In the genomic region with DNA sequence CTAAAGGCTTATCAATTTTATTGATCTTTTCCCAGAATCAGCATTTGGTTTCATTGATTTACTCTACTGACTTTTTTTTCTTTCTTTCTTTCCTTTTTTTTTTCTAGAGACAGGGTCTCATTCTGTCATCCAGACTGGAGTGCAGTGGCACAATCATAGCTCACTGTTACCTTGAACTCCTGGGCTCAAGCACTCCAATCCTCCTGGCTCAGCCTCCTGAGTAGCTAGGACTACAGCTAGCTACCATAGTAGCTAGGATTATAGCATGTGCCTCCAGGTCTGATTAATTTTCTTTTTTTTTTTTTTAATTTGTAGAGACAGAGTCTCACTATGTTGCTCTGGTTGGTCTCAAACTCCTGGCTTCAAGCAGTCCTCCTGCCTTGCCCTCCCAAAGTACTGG, we compare ENCODE assay signal across 35 cellular contexts. TPM values are rescaled to one million over a fixed set of nuclear protein-coding genes. Genes with fewer than 3 reads are reported as not detected.
"Had no signal": no experiment of that assay in that cellular context is flagged by ENCODE, and none has a peak within 500 bp of the region (broad histone marks: within the 10 kb centered on the region; RNA-seq: fewer than 3 reads in every experiment).

No MANE protein-coding gene starts in this region.

- H3K4me1 Mint-ChIP-seq: naive thymus-derived CD8-positive, alpha-beta T cell; nephron progenitor cell; neural crest cell; stimulated activated naive B cell treated with anti-CD40 and anti-IgM and Interleukin-4, amounts not matched to agents 10 μg/mL and 1 μg/mL and 100 μg/mL, for 72 hours had no signal

- H3K4me1 ChIP-seq: pancreas, psoas muscle, spleen, stomach, thyroid gland, tibial nerve, upper lobe of left lung, vagina had no signal

- H3K9me3 Mint-ChIP-seq: naive thymus-derived CD8-positive, alpha-beta T cell; natural killer cell treated with Interleukin-12 subunit alpha and Interleukin-12 subunit beta and Interleukin-15 and Interleukin-18, amount 100 ng/mL, for 72 hours; nephron progenitor cell; neural crest cell; stimulated activated naive B cell treated with anti-CD40 and anti-IgM and Interleukin-4, amounts not matched to agents 10 μg/mL and 1 μg/mL and 100 μg/mL, for 72 hours; stimulated activated naive CD8-positive, alpha-beta T cell treated with anti-CD3 and anti-CD28 coated beads, Interleukin-15, Interleukin-2, amounts not matched to agents 100 ng/mL and 50 ng/mL, for 24 hours had no signal

- H3K27ac Mint-ChIP-seq: natural killer cell treated with Interleukin-12 subunit alpha and Interleukin-12 subunit beta and Interleukin-15 and Interleukin-18, amount 100 ng/mL, for 72 hours; nephron progenitor cell; stimulated activated naive B cell treated with anti-CD40 and anti-IgM and Interleukin-4, amounts not matched to agents 10 μg/mL and 1 μg/mL and 100 μg/mL, for 72 hours; stimulated activated naive CD8-positive, alpha-beta T cell treated with anti-CD3 and anti-CD28 coated beads, Interleukin-15, Interleukin-2, amounts not matched to agents 100 ng/mL and 50 ng/mL, for 24 hours had no signal

- H3K36me3 ChIP-seq: pancreas, thyroid gland had no signal

- FAIRE-seq: pancreas, urothelium cell line had no signal

- H3K27ac ChIP-seq: neutrophil, pancreas, psoas muscle, skin epidermis, spleen, stomach, thoracic aorta, thyroid gland, tibial nerve, upper lobe of left lung, vagina had no signal

- H3K9me3 ChIP-seq: neutrophil, pancreas, psoas muscle, spleen, stomach, thoracic aorta, thyroid gland, tibial nerve, upper lobe of left lung, vagina had no signal

- DNase-seq: naive thymus-derived CD8-positive, alpha-beta T cell; nephron progenitor cell; nucleus accumbens; pancreas; psoas muscle; right cardiac atrium; spleen; stimulated activated CD4-positive, alpha-beta T cell treated with anti-CD3 and anti-CD28 coated beads, Interleukin-12 subunit alpha, Interleukin-12 subunit beta, amount 100 ng/mL, for 4 hours; stimulated activated CD4-positive, alpha-beta T cell treated with anti-CD3 and anti-CD28 coated beads, Interleukin-1b, Interleukin-23, amount 100 ng/mL, for 48 hours; stimulated activated CD4-positive, alpha-beta T cell treated with anti-CD3 and anti-CD28 coated beads, Interleukin-4, amount 100 ng/mL, for 1 hour; stimulated activated CD4-positive, alpha-beta T cell treated with anti-CD3 and anti-CD28 coated beads, Interleukin-4, amount 100 ng/mL, for 4 hours; stimulated activated CD8-positive, alpha-beta memory T cell treated with anti-CD3 and anti-CD28 coated beads, Interleukin-4, amount 100 ng/mL, for 48 hours; stimulated activated naive B cell treated with anti-CD40 and anti-IgM and Interleukin-4, amounts not matched to agents 10 μg/mL and 1 μg/mL and 100 μg/mL, for 72 hours; stimulated activated naive CD4-positive, alpha-beta T cell treated with Interleukin-2 at 50 U/mL for 16 hours; stomach; thyroid gland; trophoblast cell; upper lobe of left lung had no signal

- H3K4me3 ChIP-seq: pancreas, psoas muscle, skin epidermis, smooth muscle cell, spleen, stomach, thoracic aorta, thyroid gland, tibial nerve, upper lobe of left lung, vagina had no signal

- H3K4me3 Mint-ChIP-seq: naive thymus-derived CD8-positive, alpha-beta T cell; natural killer cell treated with Interleukin-12 subunit alpha and Interleukin-12 subunit beta and Interleukin-15 and Interleukin-18, amount 100 ng/mL, for 72 hours; nephron progenitor cell; neural crest cell; stimulated activated naive B cell treated with anti-CD40 and anti-IgM and Interleukin-4, amounts not matched to agents 10 μg/mL and 1 μg/mL and 100 μg/mL, for 72 hours; stimulated activated naive CD8-positive, alpha-beta T cell treated with anti-CD3 and anti-CD28 coated beads, Interleukin-15, Interleukin-2, amounts not matched to agents 100 ng/mL and 50 ng/mL, for 24 hours had no signal

- H3K4me2 ChIP-seq: smooth muscle cell had no signal

- H3K27me3 Mint-ChIP-seq: naive thymus-derived CD8-positive, alpha-beta T cell; natural killer cell treated with Interleukin-12 subunit alpha and Interleukin-12 subunit beta and Interleukin-15 and Interleukin-18, amount 100 ng/mL, for 72 hours; stimulated activated naive B cell treated with anti-CD40 and anti-IgM and Interleukin-4, amounts not matched to agents 10 μg/mL and 1 μg/mL and 100 μg/mL, for 72 hours; stimulated activated naive CD8-positive, alpha-beta T cell treated with anti-CD3 and anti-CD28 coated beads, Interleukin-15, Interleukin-2, amounts not matched to agents 100 ng/mL and 50 ng/mL, for 24 hours had no signal

- ATAC-seq: naive thymus-derived CD8-positive, alpha-beta T cell; natural killer cell treated with Interleukin-12 subunit alpha and Interleukin-12 subunit beta and Interleukin-15 and Interleukin-18, amount 100 ng/mL, for 72 hours; pancreas; psoas muscle; right cardiac atrium; sciatic nerve; stimulated activated naive B cell treated with anti-CD40 and anti-IgM and Interleukin-4, amounts not matched to agents 10 μg/mL and 1 μg/mL and 100 μg/mL, for 72 hours had no signal

- H3K27me3 ChIP-seq: neutrophil, pancreas, spleen, stomach, thyroid gland, tibial nerve, upper lobe of left lung, vagina had no signal

RNA-seq across cellular contexts. Expression of gene MLANA, which starts 11.7 kb away (rescaled TPM):
- total RNA-seq: naive thymus-derived CD8-positive, alpha-beta T cell; natural killer cell treated with Interleukin-12 subunit alpha and Interleukin-12 subunit beta and Interleukin-15 and Interleukin-18, amount 100 ng/mL, for 72 hours; neural crest cell; omental fat pad; osteocyte; pancreas; posterior vena cava; psoas muscle; right cardiac atrium; sciatic nerve; smooth muscle cell; spleen; stomach; subcutaneous adipose tissue; temporal lobe; thoracic aorta; thyroid gland; tibial nerve; upper lobe of left lung; ureter; vagina had no signal
- polyA plus RNA-seq: pancreas, right cardiac atrium, smooth muscle cell, spleen, stomach had no signal
